Comparison of ENCODE assay signal across 18 cellular contexts in the genomic region with DNA sequence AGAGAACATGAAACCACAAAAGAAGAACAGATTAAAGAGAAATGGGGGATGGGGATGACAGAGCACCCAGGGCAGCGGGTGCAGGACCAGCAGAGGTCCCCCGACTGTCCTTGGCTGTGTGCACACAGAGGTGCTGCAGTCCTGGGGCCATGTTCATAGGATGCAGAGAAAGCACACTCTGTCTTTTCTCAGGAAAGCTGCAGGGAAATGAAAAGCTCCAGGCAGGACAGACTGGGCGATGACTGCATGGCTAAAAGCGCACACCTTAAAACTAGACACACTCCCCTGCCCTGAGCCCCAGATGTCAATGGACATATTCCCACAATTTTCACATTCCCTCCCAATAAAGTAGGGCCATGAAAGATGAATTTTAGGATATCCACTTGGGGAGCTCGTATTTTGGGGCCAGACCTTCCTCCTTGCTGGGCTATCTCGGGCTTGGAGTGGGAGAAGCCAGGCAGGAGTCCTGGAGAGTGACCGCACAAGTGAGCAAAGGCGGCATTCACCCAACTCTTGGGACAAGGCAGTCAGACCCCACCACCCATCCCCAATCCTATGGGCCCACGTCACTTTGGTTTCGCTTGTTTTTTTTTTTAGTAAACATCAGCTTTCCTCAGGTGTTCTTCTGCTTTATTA. TPM values are rescaled to one million over a fixed set of nuclear protein-coding genes. Genes with fewer than 3 reads are reported as not detected.
A peak's percentile ranks its signal among the peaks of the same experiment; 100 is the strongest.
DNase-seq lines count a peak whose midpoint lies in the region; ATAC-seq and TF ChIP-seq lines count a peak whose summit lies in the region.
"Had no signal": no experiment of that assay in that cellular context is flagged by ENCODE, and none has a peak within 500 bp of the region (broad histone marks: within the 10 kb centered on the region; RNA-seq: fewer than 3 reads in every experiment).

No MANE protein-coding gene starts in this region.

- H4K20me1 ChIP-seq in osteoblast (ENCODE audit: insufficient read depth, low read length), result no peaks in the 10 kb centered on the region

- H3K27ac Mint-ChIP-seq in stimulated activated naive CD8-positive, alpha-beta T cell treated with anti-CD3 and anti-CD28 coated beads, Interleukin-15, amount 100 ng/mL, for 72 hours, result no peak overlapping the region

- TF ChIP-seq CTCF in osteoblast (IDR thresholded peaks at IDR 0.05; ENCODE audit: extremely low read depth, low read depth, low read length), result no peak

- no peak overlapping the region for H3K27ac ChIP-seq in osteoblast (ENCODE audit: low read depth, low read length)
- H3K27ac ChIP-seq: ascending aorta; BLaER1 treated with 17β-estradiol and CSF1 and Interleukin-3, amounts not matched to agents 10 nM and 100 nM; SJSA1; tibial artery had no signal

- no peak overlapping the region for H3K4me3 Mint-ChIP-seq in stimulated activated naive CD8-positive, alpha-beta T cell treated with anti-CD3 and anti-CD28 coated beads, Interleukin-15, amount 100 ng/mL, for 72 hours

- H3K79me2 ChIP-seq in osteoblast (ENCODE audit: insufficient read depth, low read length), result no peaks in the 10 kb centered on the region

- DNase-seq in activated CD4-positive, CD25-positive, alpha-beta regulatory T cell treated with anti-CD3 and anti-CD28 coated beads, Interleukin-2, amount 50 U/mL, for 72 hours, result peak; percentile 23
- DNase-seq in stimulated activated naive CD8-positive, alpha-beta T cell treated with anti-CD3 and anti-CD28 coated beads, Interleukin-15, Interleukin-2, amounts not matched to agents 100 U/mL and 50 U/mL, for 24 hours, result peak; percentile 2
- DNase-seq in stimulated activated naive CD8-positive, alpha-beta T cell treated with anti-CD3 and anti-CD28 coated beads, Interleukin-15, amount 100 ng/mL, for 72 hours, result no peak
- peak; percentile 82 for DNase-seq in osteoblast (ENCODE audit: insufficient read length, low spot score, missing footprints)
- DNase-seq in DMS 273 (lab: John Stamatoyannopoulos, UW; ENCODE audit: unreplicated experiment), result no peak
- DNase-seq: 8988T; activated CD4-positive, alpha-beta T cell treated with anti-CD3 and anti-CD28 coated beads for 4 hours; DMS153; NCI-H1930; NCI-H446 treated with DMSO at 0.1 percent for 48 hours; occipital lobe had no signal

- no peak overlapping the region for H3K4me2 ChIP-seq in osteoblast (ENCODE audit: insufficient read depth, low read length)
- H3K4me2 ChIP-seq: BLaER1 treated with 17β-estradiol and CSF1 and Interleukin-3, amounts not matched to agents 10 nM and 100 nM had no signal

- H3K4me3 ChIP-seq in osteoblast (ENCODE audit: insufficient read depth, low read length), result no peak overlapping the region
- H3K4me3 ChIP-seq: ascending aorta; BLaER1 treated with 17β-estradiol and CSF1 and Interleukin-3, amounts not matched to agents 10 nM and 100 nM; SJSA1; tibial artery had no signal

- peaks cover 9% of the 10 kb centered on the region for H3K4me1 Mint-ChIP-seq in stimulated activated naive CD8-positive, alpha-beta T cell treated with anti-CD3 and anti-CD28 coated beads, Interleukin-15, amount 100 ng/mL, for 72 hours

- ATAC-seq in activated CD4-positive, CD25-positive, alpha-beta regulatory T cell treated with anti-CD3 and anti-CD28 coated beads, Interleukin-2, amount 50 U/mL, for 24 hours, result no peak
- no peak for ATAC-seq in stimulated activated naive CD8-positive, alpha-beta T cell treated with anti-CD3 and anti-CD28 coated beads, Interleukin-15, Interleukin-2, amounts not matched to agents 100 U/mL and 50 U/mL, for 24 hours
- ATAC-seq in stimulated activated naive CD8-positive, alpha-beta T cell treated with anti-CD3 and anti-CD28 coated beads, Interleukin-15, amount 100 ng/mL, for 72 hours, result no peak
- ATAC-seq in HG03342 (IDR thresholded peaks at IDR 0.05; ENCODE audit: unreplicated experiment) (no peak), HG02610 (IDR thresholded peaks at IDR 0.05; ENCODE audit: unreplicated experiment) (no peak)

- peaks cover 12% of the 10 kb centered on the region for H3K27me3 ChIP-seq in osteoblast (ENCODE audit: insufficient read depth, low read length)
- H3K27me3 ChIP-seq: ascending aorta; BLaER1 treated with 17β-estradiol and CSF1 and Interleukin-3, amounts not matched to agents 10 nM and 100 nM; SJSA1; tibial artery had no signal

- H2AFZ ChIP-seq in osteoblast (ENCODE audit: low read length), result no peak overlapping the region

- H3K9me3 Mint-ChIP-seq in stimulated activated naive CD8-positive, alpha-beta T cell treated with anti-CD3 and anti-CD28 coated beads, Interleukin-15, amount 100 ng/mL, for 72 hours, result no peaks in the 10 kb centered on the region

- peaks cover 58% of the 10 kb centered on the region for H3K27me3 Mint-ChIP-seq in stimulated activated naive CD8-positive, alpha-beta T cell treated with anti-CD3 and anti-CD28 coated beads, Interleukin-15, amount 100 ng/mL, for 72 hours

- H3K9me3 ChIP-seq in osteoblast (ENCODE audit: low read depth, low read length), result no peaks in the 10 kb centered on the region
- H3K9me3 ChIP-seq: ascending aorta, SJSA1, tibial artery had no signal

- no peaks in the 10 kb centered on the region for H3K36me3 ChIP-seq in osteoblast (ENCODE audit: insufficient read depth, low read length)
- H3K36me3 ChIP-seq: ascending aorta; BLaER1 treated with 17β-estradiol and CSF1 and Interleukin-3, amounts not matched to agents 10 nM and 100 nM; tibial artery had no signal

- H3K4me1 ChIP-seq in osteoblast (ENCODE audit: insufficient read depth, low read length), result peaks cover 10% of the 10 kb centered on the region
- H3K4me1 ChIP-seq: BLaER1 treated with 17β-estradiol and CSF1 and Interleukin-3, amounts not matched to agents 10 nM and 100 nM had no signal

RNA-seq across cellular contexts. Expression of gene GPRIN2, which starts 13.0 kb away (rescaled TPM):
- total RNA-seq in osteoblast, result not detected in 2 replicates

RNA-seq across cellular contexts. Expression of gene SYT15, which starts 35.4 kb away (rescaled TPM):
- under 0.01 TPM in 2 replicates for total RNA-seq in osteoblast

Comparison
In these comparisons a context has a peak if more than half of its experiments do, and no peak if none do; other contexts are left out.
1. DNase-seq: peak in activated CD4-positive, CD25-positive, alpha-beta regulatory T cell treated with anti-CD3 and anti-CD28 coated beads, Interleukin-2, amount 50 U/mL, for 72 hours (single experiment), stimulated activated naive CD8-positive, alpha-beta T cell treated with anti-CD3 and anti-CD28 coated beads, Interleukin-15, Interleukin-2, amounts not matched to agents 100 U/mL and 50 U/mL, for 24 hours (single experiment) and osteoblast (single experiment); none in stimulated activated naive CD8-positive, alpha-beta T cell treated with anti-CD3 and anti-CD28 coated beads, Interleukin-15, amount 100 ng/mL, for 72 hours (0 of 2) and DMS 273 (single experiment).